ENCODE assay signal across 1 cellular context in genomic region chr10:70890917-70891431, GRCh38.
TF ChIP-seq lines count a peak whose summit lies in the region.

No MANE protein-coding gene starts in this region.

TF ChIP-seq in K562, 482 proteins besides CTCF, POLR2A, EP300 and RAD21 (continues in another document):
- TF ChIP-seq ETV6 (IDR thresholded peaks at IDR 0.05; ENCODE audit: borderline replicate concordance in 1 of 2, low read depth in 2 of 2, low read length in 1 of 2) (no peak), ETV6 (CRISPR knock-in tag; IDR thresholded peaks at IDR 0.05; ENCODE audit: borderline replicate concordance) (no peak), IRF2 (CRISPR knock-in tag; IDR thresholded peaks at IDR 0.05) (no peak), PBX2 (CRISPR knock-in tag; IDR thresholded peaks at IDR 0.05; ENCODE audit: low read depth) (no peak), PBX2 (tag; conservative IDR thresholded peaks at IDR 0.05; ENCODE audit: low read depth) (peak; percentile 70; the same call in 1 of the 2 replicates), IFI16 (CRISPR knock-in tag; IDR thresholded peaks at IDR 0.05) (no peak), AFF4 (CRISPR knock-in tag; IDR thresholded peaks at IDR 0.05) (no peak), PTTG1 (tag; IDR thresholded peaks at IDR 0.05; ENCODE audit: low read depth) (no peak), EP400 (IDR thresholded peaks at IDR 0.05) (no peak), ATF1 (CRISPR knock-in tag; IDR thresholded peaks at IDR 0.05) (no peak), ATF1 (tag; IDR thresholded peaks at IDR 0.05) (0 out of 2 replicates have a peak, but pooled peaks have one; percentile 17), BRD4 (IDR thresholded peaks at IDR 0.05) (no peak), LCOR (CRISPR knock-in tag; IDR thresholded peaks at IDR 0.05) (no peak), USF2 (CRISPR knock-in tag; IDR thresholded peaks at IDR 0.05) (peak; percentile 48; the same call in 1 of the 2 replicates), DDX20 (tag; IDR thresholded peaks at IDR 0.05; ENCODE audit: low read depth) (no peak), PHB (CRISPR knock-in tag; IDR thresholded peaks at IDR 0.05) (no peak), L3MBTL2 (IDR thresholded peaks at IDR 0.05) (peak; percentile 58; the same call in 1 of the 2 replicates), HMG20A (CRISPR knock-in tag; conservative IDR thresholded peaks at IDR 0.05) (no peak), GABPB1 (CRISPR knock-in tag; IDR thresholded peaks at IDR 0.05) (no peak), EHMT2 (IDR thresholded peaks at IDR 0.05) (no peak), NR2C1 (IDR thresholded peaks at IDR 0.05) (no peak), NR2C1 (tag; IDR thresholded peaks at IDR 0.05) (no peak), MYC (IDR thresholded peaks at IDR 0.05; ENCODE audit: low read depth, low read length) (peak; percentile 24; the same call in 1 of the 2 replicates), MYC (CRISPR knock-in tag; IDR thresholded peaks at IDR 0.05; ENCODE audit: borderline replicate concordance, low read depth) (no peak), POLR2AphosphoS2 (IDR thresholded peaks at IDR 0.05; ENCODE audit: low read length) (no peak), FOSL1 (tag; conservative IDR thresholded peaks at IDR 0.05) (no peak), RBM15 (IDR thresholded peaks at IDR 0.05; ENCODE audit: insufficient read depth, low read length) (no peak), ARID2 (IDR thresholded peaks at IDR 0.05) (no peak)
- TF ChIP-seq, protein P1, sequence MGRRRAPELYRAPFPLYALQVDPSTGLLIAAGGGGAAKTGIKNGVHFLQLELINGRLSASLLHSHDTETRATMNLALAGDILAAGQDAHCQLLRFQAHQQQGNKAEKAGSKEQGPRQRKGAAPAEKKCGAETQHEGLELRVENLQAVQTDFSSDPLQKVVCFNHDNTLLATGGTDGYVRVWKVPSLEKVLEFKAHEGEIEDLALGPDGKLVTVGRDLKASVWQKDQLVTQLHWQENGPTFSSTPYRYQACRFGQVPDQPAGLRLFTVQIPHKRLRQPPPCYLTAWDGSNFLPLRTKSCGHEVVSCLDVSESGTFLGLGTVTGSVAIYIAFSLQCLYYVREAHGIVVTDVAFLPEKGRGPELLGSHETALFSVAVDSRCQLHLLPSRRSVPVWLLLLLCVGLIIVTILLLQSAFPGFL (CRISPR knock-in tag; IDR thresholded peaks at IDR 0.05) = no peak
- TF ChIP-seq, protein P2, sequence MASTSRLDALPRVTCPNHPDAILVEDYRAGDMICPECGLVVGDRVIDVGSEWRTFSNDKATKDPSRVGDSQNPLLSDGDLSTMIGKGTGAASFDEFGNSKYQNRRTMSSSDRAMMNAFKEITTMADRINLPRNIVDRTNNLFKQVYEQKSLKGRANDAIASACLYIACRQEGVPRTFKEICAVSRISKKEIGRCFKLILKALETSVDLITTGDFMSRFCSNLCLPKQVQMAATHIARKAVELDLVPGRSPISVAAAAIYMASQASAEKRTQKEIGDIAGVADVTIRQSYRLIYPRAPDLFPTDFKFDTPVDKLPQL (IDR thresholded peaks at IDR 0.05; ENCODE audit: extremely low read depth, insufficient read length) = no peak
- TF ChIP-seq, protein P3, sequence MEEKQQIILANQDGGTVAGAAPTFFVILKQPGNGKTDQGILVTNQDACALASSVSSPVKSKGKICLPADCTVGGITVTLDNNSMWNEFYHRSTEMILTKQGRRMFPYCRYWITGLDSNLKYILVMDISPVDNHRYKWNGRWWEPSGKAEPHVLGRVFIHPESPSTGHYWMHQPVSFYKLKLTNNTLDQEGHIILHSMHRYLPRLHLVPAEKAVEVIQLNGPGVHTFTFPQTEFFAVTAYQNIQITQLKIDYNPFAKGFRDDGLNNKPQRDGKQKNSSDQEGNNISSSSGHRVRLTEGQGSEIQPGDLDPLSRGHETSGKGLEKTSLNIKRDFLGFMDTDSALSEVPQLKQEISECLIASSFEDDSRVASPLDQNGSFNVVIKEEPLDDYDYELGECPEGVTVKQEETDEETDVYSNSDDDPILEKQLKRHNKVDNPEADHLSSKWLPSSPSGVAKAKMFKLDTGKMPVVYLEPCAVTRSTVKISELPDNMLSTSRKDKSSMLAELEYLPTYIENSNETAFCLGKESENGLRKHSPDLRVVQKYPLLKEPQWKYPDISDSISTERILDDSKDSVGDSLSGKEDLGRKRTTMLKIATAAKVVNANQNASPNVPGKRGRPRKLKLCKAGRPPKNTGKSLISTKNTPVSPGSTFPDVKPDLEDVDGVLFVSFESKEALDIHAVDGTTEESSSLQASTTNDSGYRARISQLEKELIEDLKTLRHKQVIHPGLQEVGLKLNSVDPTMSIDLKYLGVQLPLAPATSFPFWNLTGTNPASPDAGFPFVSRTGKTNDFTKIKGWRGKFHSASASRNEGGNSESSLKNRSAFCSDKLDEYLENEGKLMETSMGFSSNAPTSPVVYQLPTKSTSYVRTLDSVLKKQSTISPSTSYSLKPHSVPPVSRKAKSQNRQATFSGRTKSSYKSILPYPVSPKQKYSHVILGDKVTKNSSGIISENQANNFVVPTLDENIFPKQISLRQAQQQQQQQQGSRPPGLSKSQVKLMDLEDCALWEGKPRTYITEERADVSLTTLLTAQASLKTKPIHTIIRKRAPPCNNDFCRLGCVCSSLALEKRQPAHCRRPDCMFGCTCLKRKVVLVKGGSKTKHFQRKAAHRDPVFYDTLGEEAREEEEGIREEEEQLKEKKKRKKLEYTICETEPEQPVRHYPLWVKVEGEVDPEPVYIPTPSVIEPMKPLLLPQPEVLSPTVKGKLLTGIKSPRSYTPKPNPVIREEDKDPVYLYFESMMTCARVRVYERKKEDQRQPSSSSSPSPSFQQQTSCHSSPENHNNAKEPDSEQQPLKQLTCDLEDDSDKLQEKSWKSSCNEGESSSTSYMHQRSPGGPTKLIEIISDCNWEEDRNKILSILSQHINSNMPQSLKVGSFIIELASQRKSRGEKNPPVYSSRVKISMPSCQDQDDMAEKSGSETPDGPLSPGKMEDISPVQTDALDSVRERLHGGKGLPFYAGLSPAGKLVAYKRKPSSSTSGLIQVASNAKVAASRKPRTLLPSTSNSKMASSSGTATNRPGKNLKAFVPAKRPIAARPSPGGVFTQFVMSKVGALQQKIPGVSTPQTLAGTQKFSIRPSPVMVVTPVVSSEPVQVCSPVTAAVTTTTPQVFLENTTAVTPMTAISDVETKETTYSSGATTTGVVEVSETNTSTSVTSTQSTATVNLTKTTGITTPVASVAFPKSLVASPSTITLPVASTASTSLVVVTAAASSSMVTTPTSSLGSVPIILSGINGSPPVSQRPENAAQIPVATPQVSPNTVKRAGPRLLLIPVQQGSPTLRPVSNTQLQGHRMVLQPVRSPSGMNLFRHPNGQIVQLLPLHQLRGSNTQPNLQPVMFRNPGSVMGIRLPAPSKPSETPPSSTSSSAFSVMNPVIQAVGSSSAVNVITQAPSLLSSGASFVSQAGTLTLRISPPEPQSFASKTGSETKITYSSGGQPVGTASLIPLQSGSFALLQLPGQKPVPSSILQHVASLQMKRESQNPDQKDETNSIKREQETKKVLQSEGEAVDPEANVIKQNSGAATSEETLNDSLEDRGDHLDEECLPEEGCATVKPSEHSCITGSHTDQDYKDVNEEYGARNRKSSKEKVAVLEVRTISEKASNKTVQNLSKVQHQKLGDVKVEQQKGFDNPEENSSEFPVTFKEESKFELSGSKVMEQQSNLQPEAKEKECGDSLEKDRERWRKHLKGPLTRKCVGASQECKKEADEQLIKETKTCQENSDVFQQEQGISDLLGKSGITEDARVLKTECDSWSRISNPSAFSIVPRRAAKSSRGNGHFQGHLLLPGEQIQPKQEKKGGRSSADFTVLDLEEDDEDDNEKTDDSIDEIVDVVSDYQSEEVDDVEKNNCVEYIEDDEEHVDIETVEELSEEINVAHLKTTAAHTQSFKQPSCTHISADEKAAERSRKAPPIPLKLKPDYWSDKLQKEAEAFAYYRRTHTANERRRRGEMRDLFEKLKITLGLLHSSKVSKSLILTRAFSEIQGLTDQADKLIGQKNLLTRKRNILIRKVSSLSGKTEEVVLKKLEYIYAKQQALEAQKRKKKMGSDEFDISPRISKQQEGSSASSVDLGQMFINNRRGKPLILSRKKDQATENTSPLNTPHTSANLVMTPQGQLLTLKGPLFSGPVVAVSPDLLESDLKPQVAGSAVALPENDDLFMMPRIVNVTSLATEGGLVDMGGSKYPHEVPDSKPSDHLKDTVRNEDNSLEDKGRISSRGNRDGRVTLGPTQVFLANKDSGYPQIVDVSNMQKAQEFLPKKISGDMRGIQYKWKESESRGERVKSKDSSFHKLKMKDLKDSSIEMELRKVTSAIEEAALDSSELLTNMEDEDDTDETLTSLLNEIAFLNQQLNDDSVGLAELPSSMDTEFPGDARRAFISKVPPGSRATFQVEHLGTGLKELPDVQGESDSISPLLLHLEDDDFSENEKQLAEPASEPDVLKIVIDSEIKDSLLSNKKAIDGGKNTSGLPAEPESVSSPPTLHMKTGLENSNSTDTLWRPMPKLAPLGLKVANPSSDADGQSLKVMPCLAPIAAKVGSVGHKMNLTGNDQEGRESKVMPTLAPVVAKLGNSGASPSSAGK (IDR thresholded peaks at IDR 0.05) = peak; percentile 51
- TF ChIP-seq, protein P4, sequence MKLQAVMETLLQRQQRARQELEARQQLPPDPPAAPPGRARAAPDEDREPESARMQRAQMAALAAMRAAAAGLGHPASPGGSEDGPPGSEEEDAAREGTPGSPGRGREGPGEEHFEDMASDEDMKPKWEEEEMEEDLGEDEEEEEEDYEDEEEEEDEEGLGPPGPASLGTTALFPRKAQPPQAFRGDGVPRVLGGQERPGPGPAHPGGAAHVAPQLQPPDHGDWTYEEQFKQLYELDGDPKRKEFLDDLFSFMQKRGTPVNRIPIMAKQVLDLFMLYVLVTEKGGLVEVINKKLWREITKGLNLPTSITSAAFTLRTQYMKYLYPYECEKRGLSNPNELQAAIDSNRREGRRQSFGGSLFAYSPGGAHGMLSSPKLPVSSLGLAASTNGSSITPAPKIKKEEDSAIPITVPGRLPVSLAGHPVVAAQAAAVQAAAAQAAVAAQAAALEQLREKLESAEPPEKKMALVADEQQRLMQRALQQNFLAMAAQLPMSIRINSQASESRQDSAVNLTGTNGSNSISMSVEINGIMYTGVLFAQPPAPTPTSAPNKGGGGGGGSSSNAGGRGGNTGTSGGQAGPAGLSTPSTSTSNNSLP (IDR thresholded peaks at IDR 0.05; ENCODE audit: borderline replicate concordance, low read depth, low read length) = no peak
- TF ChIP-seq, protein P5, sequence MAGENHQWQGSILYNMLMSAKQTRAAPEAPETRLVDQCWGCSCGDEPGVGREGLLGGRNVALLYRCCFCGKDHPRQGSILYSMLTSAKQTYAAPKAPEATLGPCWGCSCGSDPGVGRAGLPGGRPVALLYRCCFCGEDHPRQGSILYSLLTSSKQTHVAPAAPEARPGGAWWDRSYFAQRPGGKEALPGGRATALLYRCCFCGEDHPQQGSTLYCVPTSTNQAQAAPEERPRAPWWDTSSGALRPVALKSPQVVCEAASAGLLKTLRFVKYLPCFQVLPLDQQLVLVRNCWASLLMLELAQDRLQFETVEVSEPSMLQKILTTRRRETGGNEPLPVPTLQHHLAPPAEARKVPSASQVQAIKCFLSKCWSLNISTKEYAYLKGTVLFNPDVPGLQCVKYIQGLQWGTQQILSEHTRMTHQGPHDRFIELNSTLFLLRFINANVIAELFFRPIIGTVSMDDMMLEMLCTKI (IDR thresholded peaks at IDR 0.05; ENCODE audit: partially characterized antibody) = no peak
